ENCODE assay signal across 22 cellular contexts in the genomic region with DNA sequence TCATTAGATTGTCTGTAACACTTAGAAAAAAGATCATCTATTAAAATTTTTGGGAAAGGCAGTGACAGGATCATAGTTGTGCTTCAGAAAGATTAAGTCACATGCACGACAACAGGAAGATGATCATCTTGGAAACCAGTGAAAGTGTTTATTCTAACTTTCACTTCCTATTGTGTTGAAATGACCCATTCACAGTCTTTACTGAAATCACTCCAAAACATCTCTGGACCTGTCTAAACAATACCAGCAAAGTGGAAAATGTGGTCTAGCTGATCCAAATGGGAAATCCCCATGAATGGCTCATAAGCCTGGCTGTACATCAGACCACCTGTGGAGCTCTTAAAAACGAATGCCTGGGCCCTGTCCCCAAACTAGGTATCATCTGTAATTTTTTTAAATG.
A peak's percentile ranks its signal among the peaks of the same experiment; 100 is the strongest.
DNase-seq lines count a peak whose midpoint lies in the region; ATAC-seq, FAIRE-seq and TF ChIP-seq lines count a peak whose summit lies in the region.
"Had no signal": no experiment of that assay in that cellular context is flagged by ENCODE, and none has a peak within 500 bp of the region (broad histone marks: within the 10 kb centered on the region; RNA-seq: fewer than 3 reads in every experiment).

No MANE protein-coding gene starts in this region.

- H4K20me1 ChIP-seq in endothelial cell of umbilical vein (replicated peaks; ENCODE audit: control insufficient read depth, extremely low read depth, insufficient read depth, low read length), result no peaks in the 10 kb centered on the region

- H3K9me1 ChIP-seq in endothelial cell of umbilical vein (replicated peaks; ENCODE audit: control insufficient read depth, extremely low read depth, insufficient read depth, low read length), result no peaks in the 10 kb centered on the region

- TF ChIP-seq POLR2A in endothelial cell of umbilical vein (IDR thresholded peaks at IDR 0.05; ENCODE audit: low read depth, low read length), result no peak

- no peaks in the 10 kb centered on the region for H3K36me3 ChIP-seq in endothelial cell of umbilical vein (ENCODE audit: control insufficient read depth in 2 of 2, extremely low read depth in 1 of 2, insufficient read depth in 2 of 2, low read length in 2 of 2)
- H3K36me3 ChIP-seq: esophagus muscularis mucosa, left lung had no signal

- dilution Hi-C loops in endothelial cell of umbilical vein (cut with MboI; ENCODE audit: extremely low pct_ligation_motif_present, low sequenced_read_pairs), result no loop called here

- H3K27me3 ChIP-seq in endothelial cell of umbilical vein (ENCODE audit: control insufficient read depth in 2 of 2, insufficient read depth in 2 of 2, low read length in 2 of 2), result no peaks in the 10 kb centered on the region
- H3K27me3 ChIP-seq: left lung had no signal

- BruUV-seq in endothelial cell of umbilical vein (replicated peaks; lab: Mats Ljungman, UMichigan), result no TSS peak

- no peak overlapping the region for H3K4me3 ChIP-seq in endothelial cell of umbilical vein (replicated peaks in 1 of 3; ENCODE audit: insufficient read depth in 1 of 3, low read depth in 1 of 3, low read length in 3 of 3)
- H3K4me3 ChIP-seq: esophagus muscularis mucosa, left lung had no signal

- TF ChIP-seq CTCF in endothelial cell of umbilical vein (IDR thresholded peaks at IDR 0.05; ENCODE audit: extremely low read depth in 1 of 2, insufficient read depth in 1 of 2, low read depth in 1 of 2, low read length in 2 of 2), result no peak

- H3K79me2 ChIP-seq in endothelial cell of umbilical vein (ENCODE audit: control insufficient read depth, insufficient read depth, low read length), result no peaks in the 10 kb centered on the region

- FAIRE-seq in endothelial cell of umbilical vein (lab: Jason Lieb, UNC), result no peak
- FAIRE-seq: colon, HepG2 had no signal

- CTCF ChIA-PET in endothelial cell of umbilical vein (lab: Charles Lee), result no interaction called here

- no peak overlapping the region for H3K27ac ChIP-seq in endothelial cell of umbilical vein (ENCODE audit: insufficient read depth, low read depth, low read length)
- H3K27ac ChIP-seq: esophagus muscularis mucosa, left lung had no signal

- no peaks in the 10 kb centered on the region for H3K4me1 ChIP-seq in endothelial cell of umbilical vein (ENCODE audit: control insufficient read depth, extremely low read depth, insufficient read depth, low read length)
- H3K4me1 ChIP-seq: esophagus muscularis mucosa, left lung had no signal

- POLR2A ChIA-PET in endothelial cell of umbilical vein (lab: Charles Lee), result no interaction called here

- H3K9me3 ChIP-seq in endothelial cell of umbilical vein (replicated peaks; ENCODE audit: control insufficient read depth, insufficient read depth, low read length), result no peaks in the 10 kb centered on the region

- ATAC-seq in GM18498 (IDR thresholded peaks at IDR 0.05; ENCODE audit: unreplicated experiment), result peak; percentile 58
- ATAC-seq in GM19468 (IDR thresholded peaks at IDR 0.05; ENCODE audit: extremely low read depth, unreplicated experiment), result peak; percentile 26
- ATAC-seq in HG03442 (IDR thresholded peaks at IDR 0.05; ENCODE audit: unreplicated experiment), result peak; percentile 66
- ATAC-seq: HepG2, left lung, sciatic nerve had no signal

- DNase-seq in endothelial cell of umbilical vein (ENCODE audit: low read depth, low spot score) (peak; percentile 4), cerebellar nuclear complex (lab: John Stamatoyannopoulos, UW) (no peak), NCI-H524 (lab: John Stamatoyannopoulos, UW) (no peak), Ammon's horn (ENCODE audit: low spot score) (no peak)
- DNase-seq in activated naive CD4-positive, alpha-beta T cell treated with anti-CD3 and anti-CD28 coated beads, Interleukin-2, amount 50 U/mL, for 16 hours, result no peak
- DNase-seq: activated CD4-positive, alpha-beta memory T cell treated with anti-CD3 and anti-CD28 coated beads for 36 hours; activated naive CD4-positive, alpha-beta T cell; C1 segment of cervical spinal cord; EL; H7; hippocampal formation; left lung; NCI-H1436 treated with DMSO at 0.1 percent for 48 hours; NCI-H526; T1000 had no signal

- no peak overlapping the region for H2AFZ ChIP-seq in endothelial cell of umbilical vein (ENCODE audit: low read depth, low read length)

- no peak overlapping the region for H3K9ac ChIP-seq in endothelial cell of umbilical vein (replicated peaks; ENCODE audit: extremely low read depth, insufficient read depth, low read length)

- intact Hi-C loops in endothelial cell of umbilical vein (cut with micrococcal nuclease), result no loop called here

- no peak overlapping the region for H3K4me2 ChIP-seq in endothelial cell of umbilical vein (ENCODE audit: insufficient read depth, low read length)

TF ChIP-seq in endothelial cell of umbilical vein, 7 proteins besides CTCF, POLR2A, EP300 and RAD21:
- TF ChIP-seq, protein P1, sequence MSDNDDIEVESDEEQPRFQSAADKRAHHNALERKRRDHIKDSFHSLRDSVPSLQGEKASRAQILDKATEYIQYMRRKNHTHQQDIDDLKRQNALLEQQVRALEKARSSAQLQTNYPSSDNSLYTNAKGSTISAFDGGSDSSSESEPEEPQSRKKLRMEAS (IDR thresholded peaks at IDR 0.05; ENCODE audit: insufficient read depth, insufficient read length), result no peak
- no peak for TF ChIP-seq POLR2AphosphoS5 (IDR thresholded peaks at IDR 0.05; ENCODE audit: insufficient read depth, low read depth, low read length)
- TF ChIP-seq GATA2 (IDR thresholded peaks at IDR 0.05; ENCODE audit: insufficient read depth, insufficient read length, low read depth, low read length), result no peak
- no peak for TF ChIP-seq JUN (IDR thresholded peaks at IDR 0.05; ENCODE audit: borderline replicate concordance, insufficient read depth, insufficient read length, low read depth)
- no peak for TF ChIP-seq MYC (IDR thresholded peaks at IDR 0.05; ENCODE audit: low read depth, low read length)
- no peak for TF ChIP-seq FOS (IDR thresholded peaks at IDR 0.05; ENCODE audit: borderline replicate concordance, insufficient read depth, low read length)
- TF ChIP-seq EZH2 (IDR thresholded peaks at IDR 0.05; ENCODE audit: borderline replicate concordance, low read depth, low read length, severe bottlenecking), result no peak
